28 cellular contexts compared by ENCODE assay signal in the genomic region with DNA sequence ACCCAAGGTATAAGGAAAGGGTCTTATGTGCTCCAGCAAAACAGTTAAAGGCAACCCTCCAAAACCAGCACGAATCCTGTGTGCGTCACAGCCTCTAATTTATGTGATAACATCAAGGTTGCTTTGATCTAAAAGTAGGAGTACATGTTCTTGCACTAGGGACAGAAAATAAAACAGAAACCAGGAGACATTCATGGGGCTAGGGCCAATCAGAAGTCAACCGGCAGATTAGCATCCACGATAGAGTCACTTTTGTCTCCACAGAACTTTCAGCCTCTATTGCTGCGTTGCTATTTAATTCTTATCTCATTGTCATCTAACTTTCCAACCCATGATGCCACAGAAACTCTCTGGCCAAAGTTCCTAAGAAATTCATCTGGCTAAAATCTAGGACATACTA.
"Had no signal": no experiment of that assay in that cellular context is flagged by ENCODE, and none has a peak within 500 bp of the region (broad histone marks: within the 10 kb centered on the region; RNA-seq: fewer than 3 reads in every experiment).

No MANE protein-coding gene starts in this region.

- ATAC-seq: activated CD4-positive, alpha-beta T cell treated with anti-CD3 and anti-CD28 coated beads for 36 hours; activated CD8-positive, alpha-beta memory T cell treated with anti-CD3 and anti-CD28 coated beads, Interleukin-2, amount 10 ng/mL, durations not matched to agents 7 days and 5 days; activated CD8-positive, alpha-beta T cell treated with anti-CD3 and anti-CD28 coated beads, Interleukin-2, amount 10 ng/mL, durations not matched to agents 7 days and 5 days; activated naive CD8-positive, alpha-beta T cell treated with anti-CD3 and anti-CD28 coated beads, Interleukin-2, amount 50 U/mL, for 24 hours; esophagus mucosa; foreskin keratinocyte; gastrocnemius medialis; heart left ventricle had no signal

- H3K27me3 ChIP-seq: adrenal gland, breast epithelium, dorsolateral prefrontal cortex, foreskin keratinocyte, gastrocnemius medialis, heart left ventricle had no signal

- H3K36me3 ChIP-seq: adrenal gland, breast epithelium, gastrocnemius medialis, heart left ventricle had no signal

- DNase-seq: activated CD4-positive, alpha-beta memory T cell treated with anti-CD3 and anti-CD28 coated beads for 36 hours; activated CD4-positive, alpha-beta T cell treated with anti-CD3 and anti-CD28 coated beads for 36 hours; activated CD4-positive, alpha-beta T cell treated with anti-CD3 and anti-CD28 coated beads, Interleukin-2, amount 10 ng/mL, durations not matched to agents 24 days and 14 days; activated CD4-positive, CD25-positive, alpha-beta regulatory T cell; activated CD4-positive, CD25-positive, alpha-beta regulatory T cell treated with anti-CD3 and anti-CD28 coated beads, Interleukin-2, amount 50 U/mL, for 72 hours; activated CD8-positive, alpha-beta memory T cell treated with anti-CD3 and anti-CD28 coated beads, Interleukin-2, amount 10 ng/mL, durations not matched to agents 7 days and 5 days; activated CD8-positive, alpha-beta memory T cell treated with anti-CD3 and anti-CD28 coated beads, Interleukin-2, amount 50 U/mL, for 4 hours; activated CD8-positive, alpha-beta T cell treated with anti-CD3 and anti-CD28 coated beads, Interleukin-2, amount 10 ng/mL, durations not matched to agents 7 days and 5 days; activated effector memory CD4-positive, alpha-beta T cell treated with anti-CD3 and anti-CD28 coated beads, Interleukin-2, amount 50 U/mL, for 16 hours; activated naive CD4-positive, alpha-beta T cell treated with anti-CD3 and anti-CD28 coated beads for 36 hours; activated naive CD8-positive, alpha-beta T cell treated with anti-CD3 and anti-CD28 coated beads for 36 hours; activated naive CD8-positive, alpha-beta T cell treated with anti-CD3 and anti-CD28 coated beads, Interleukin-2, amount 50 U/mL, for 24 hours; activated T-cell treated with anti-CD3 and anti-CD28 coated beads, Interleukin-2, amount 50 U/mL, for 1 hour; activated T-cell treated with anti-CD3 and anti-CD28 coated beads, Interleukin-2, amount 50 U/mL, for 48 hours; amygdala; aorta; dorsolateral prefrontal cortex; effector memory CD4-positive, alpha-beta T cell; endodermal cell; foreskin keratinocyte; gastrocnemius medialis; glutamatergic neuron; heart left ventricle; T-helper 2 cell had no signal

- H3K4me3 ChIP-seq: adrenal gland, breast epithelium, coronary artery, dorsolateral prefrontal cortex, gastrocnemius medialis, heart left ventricle had no signal

- H3K9me3 ChIP-seq: gastrocnemius medialis had no signal

- H3K4me1 ChIP-seq: adrenal gland, breast epithelium, foreskin keratinocyte, gastrocnemius medialis, heart left ventricle had no signal

- H3K27ac ChIP-seq: adrenal gland, breast epithelium, coronary artery, dorsolateral prefrontal cortex, foreskin keratinocyte, gastrocnemius medialis, heart left ventricle had no signal
